ENCODE assay signal across 25 cellular contexts in genomic region chr2:67600472-67600871, GRCh38.
DNase-seq lines count a peak whose midpoint lies in the region; ATAC-seq, FAIRE-seq and TF ChIP-seq lines count a peak whose summit lies in the region.
"Had no signal": no experiment of that assay in that cellular context is flagged by ENCODE, and none has a peak within 500 bp of the region (broad histone marks: within the 10 kb centered on the region; RNA-seq: fewer than 3 reads in every experiment).

No MANE protein-coding gene starts in this region.

- H3K4me3 ChIP-seq in astrocyte (ENCODE audit: insufficient read depth, low read depth, low read length): no peak overlapping the region
- H3K4me3 ChIP-seq: right lobe of liver, thyroid gland had no signal

- H3K4me1 ChIP-seq in astrocyte (ENCODE audit: insufficient read depth, low read length): peaks cover 4% of the 10 kb centered on the region
- H3K4me1 ChIP-seq: right lobe of liver, thyroid gland had no signal

- H3K36me3 Mint-ChIP-seq in astrocyte (ENCODE audit: low read depth, unreplicated experiment): no peaks in the 10 kb centered on the region
- H3K36me3 Mint-ChIP-seq: naive B cell; stimulated activated memory B cell treated with anti-CD40 and anti-IgM and Interleukin-4, amounts not matched to agents 10 μg/mL and 1 μg/mL and 100 μg/mL, for 72 hours had no signal

- no peaks in the 10 kb centered on the region for H3K9me3 Mint-ChIP-seq in astrocyte (ENCODE audit: unreplicated experiment)
- H3K9me3 Mint-ChIP-seq: T-helper 1 cell treated with Interleukin-12 subunit alpha and Interleukin-12 subunit beta and Interleukin-4 antibody, amounts not matched to agents 30 μg/mL and 1 μg/mL, for 36 hours had no signal

- no peak overlapping the region for H3K4me3 Mint-ChIP-seq in astrocyte (ENCODE audit: unreplicated experiment)
- H3K4me3 Mint-ChIP-seq: central memory CD8-positive, alpha-beta T cell; naive B cell; stimulated activated memory B cell treated with anti-CD40 and anti-IgM and Interleukin-4, amounts not matched to agents 10 μg/mL and 1 μg/mL and 100 μg/mL, for 72 hours; T-helper 1 cell treated with Interleukin-12 subunit alpha and Interleukin-12 subunit beta and Interleukin-4 antibody, amounts not matched to agents 30 μg/mL and 1 μg/mL, for 36 hours had no signal

- H3K27me3 Mint-ChIP-seq in astrocyte (ENCODE audit: low read depth, unreplicated experiment): no peaks in the 10 kb centered on the region
- H3K27me3 Mint-ChIP-seq: central memory CD8-positive, alpha-beta T cell; stimulated activated memory B cell treated with anti-CD40 and anti-IgM and Interleukin-4, amounts not matched to agents 10 μg/mL and 1 μg/mL and 100 μg/mL, for 72 hours had no signal

- DNase-seq in ELF-1 (ENCODE audit: low read depth, low spot score) (peak; percentile 63), LHCN-M2 (ENCODE audit: low read depth) (peak; percentile 20), astrocyte (ENCODE audit: low read depth) (no peak), islet precursor cell (peak; percentile 58), kidney glomerular epithelial cell (lab: John Stamatoyannopoulos, UW) (no peak)
- DNase-seq: activated CD4-positive, alpha-beta T cell treated with anti-CD3 and anti-CD28 coated beads, Interleukin-2, amount 50 U/mL, for 48 hours; anterior cingulate cortex; glutamatergic neuron; KG1; naive B cell; NCI-H1105 treated with DMSO at 0.1 percent for 48 hours; NCI-H2107; NCI-H524 treated with DMSO at 0.1 percent for 48 hours; right lobe of liver; SHP77 treated with DMSO at 0.1 percent for 48 hours; thyroid gland had no signal

- ATAC-seq in HG02884 (IDR thresholded peaks at IDR 0.05; ENCODE audit: unreplicated experiment): no peak
- no peak for ATAC-seq in GM21390 (IDR thresholded peaks at IDR 0.05; ENCODE audit: unreplicated experiment)
- no peak for ATAC-seq in activated CD4-positive, CD25-positive, alpha-beta regulatory T cell treated with anti-CD3 and anti-CD28 coated beads, Interleukin-2, amount 50 U/mL, for 24 hours
- ATAC-seq: right lobe of liver; stimulated activated memory B cell treated with anti-CD40 and anti-IgM and Interleukin-4, amounts not matched to agents 10 μg/mL and 1 μg/mL and 100 μg/mL, for 72 hours had no signal

- H3K9ac ChIP-seq in astrocyte (ENCODE audit: low read length): no peak overlapping the region

- no peaks in the 10 kb centered on the region for H3K27me3 ChIP-seq in astrocyte (ENCODE audit: insufficient read depth, low read length)
- H3K27me3 ChIP-seq: right lobe of liver, thyroid gland had no signal

- H2AFZ ChIP-seq in astrocyte (ENCODE audit: low read depth, low read length): no peak overlapping the region

- no peak for TF ChIP-seq CTCF in astrocyte (IDR thresholded peaks at IDR 0.05; ENCODE audit: insufficient read depth, low read depth, low read length)

- FAIRE-seq in astrocyte (lab: Jason Lieb, UNC): no peak
- FAIRE-seq: GM12892, islet of Langerhans had no signal

- no peaks in the 10 kb centered on the region for H3K36me3 ChIP-seq in astrocyte (ENCODE audit: insufficient read depth, low read length)
- H3K36me3 ChIP-seq: right lobe of liver, thyroid gland had no signal

- no peak overlapping the region for H3K4me2 ChIP-seq in astrocyte (ENCODE audit: low read length)

- peak overlapping the region; percentile 25 for H3K27ac ChIP-seq in astrocyte (ENCODE audit: low read depth, low read length)
- H3K27ac ChIP-seq: right lobe of liver, thyroid gland, VCaP had no signal

- no peaks in the 10 kb centered on the region for H3K79me2 ChIP-seq in astrocyte (ENCODE audit: insufficient read depth, low read length)

- peaks cover 20% of the 10 kb centered on the region for H3K4me1 Mint-ChIP-seq in astrocyte (ENCODE audit: low read depth, unreplicated experiment)
- H3K4me1 Mint-ChIP-seq: central memory CD8-positive, alpha-beta T cell; naive B cell; stimulated activated memory B cell treated with anti-CD40 and anti-IgM and Interleukin-4, amounts not matched to agents 10 μg/mL and 1 μg/mL and 100 μg/mL, for 72 hours had no signal

- peak overlapping the region; percentile 79 for H3K27ac Mint-ChIP-seq in astrocyte (ENCODE audit: unreplicated experiment)
- H3K27ac Mint-ChIP-seq: naive B cell; stimulated activated memory B cell treated with anti-CD40 and anti-IgM and Interleukin-4, amounts not matched to agents 10 μg/mL and 1 μg/mL and 100 μg/mL, for 72 hours; T-helper 1 cell treated with Interleukin-12 subunit alpha and Interleukin-12 subunit beta and Interleukin-4 antibody, amounts not matched to agents 30 μg/mL and 1 μg/mL, for 36 hours had no signal

- no peaks in the 10 kb centered on the region for H3K9me3 ChIP-seq in astrocyte (ENCODE audit: insufficient read depth, low read depth, low read length)
- H3K9me3 ChIP-seq: right lobe of liver, thyroid gland had no signal

- H4K20me1 ChIP-seq in astrocyte (ENCODE audit: insufficient read depth, low read length): no peaks in the 10 kb centered on the region

Comparison
In these comparisons a context has a peak if more than half of its experiments do, and no peak if none do; other contexts are left out.
1. DNase-seq: peak in ELF-1 (single experiment), LHCN-M2 (single experiment) and islet precursor cell (single experiment); none in astrocyte (single experiment) and kidney glomerular epithelial cell (single experiment).